20 cellular contexts compared by ENCODE assay signal in the genomic region with DNA sequence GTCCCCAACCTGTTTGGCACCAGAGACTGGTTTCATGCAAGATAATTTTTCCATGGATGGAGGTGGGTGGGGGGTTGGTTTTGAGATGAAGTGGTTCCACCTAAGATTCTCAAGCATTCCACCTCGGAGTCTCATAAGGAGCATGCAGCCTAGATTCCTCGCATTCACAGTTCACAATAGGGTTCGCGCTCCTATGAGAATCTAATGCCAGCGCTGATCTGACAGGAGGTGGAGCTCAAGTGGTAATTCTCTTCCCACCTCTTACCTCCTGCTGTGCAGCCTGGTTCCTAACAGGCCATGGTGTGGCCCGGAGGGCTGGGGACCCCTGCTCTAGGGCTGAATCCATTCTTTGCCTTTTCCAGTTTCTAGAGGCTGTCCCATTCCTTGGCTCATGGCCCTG. TPM values are rescaled to one million over a fixed set of nuclear protein-coding genes. Genes with fewer than 3 reads are reported as not detected.
DNase-seq lines count a peak whose midpoint lies in the region; ATAC-seq and TF ChIP-seq lines count a peak whose summit lies in the region.
"Had no signal": no experiment of that assay in that cellular context is flagged by ENCODE, and none has a peak within 500 bp of the region (broad histone marks: within the 10 kb centered on the region; RNA-seq: fewer than 3 reads in every experiment).

No MANE protein-coding gene starts in this region.

- H3K9ac ChIP-seq in endodermal cell (ENCODE audit: extremely low read depth, low read length, poor library complexity, severe bottlenecking) = no peak overlapping the region
- H3K9ac ChIP-seq: BLaER1 treated with 17β-estradiol and CSF1 and Interleukin-3, amounts not matched to agents 10 nM and 100 nM had no signal

- ATAC-seq in GM23338 = no peak
- ATAC-seq in activated T-helper 17 cell treated with anti-CD3 and anti-CD28 coated beads, Interleukin-2, amount 50 U/mL, for 72 hours (replicated peaks) = no peak
- ATAC-seq: A549, HCT116 had no signal

- no peaks in the 10 kb centered on the region for H3F3A ChIP-seq in GM23338 (replicated peaks; ENCODE audit: low read depth)

- H3K4me2 ChIP-seq in GM23338 = no peak overlapping the region
- H3K4me2 ChIP-seq: A549; BLaER1 treated with 17β-estradiol and CSF1 and Interleukin-3, amounts not matched to agents 10 nM and 100 nM had no signal

- WGBS in endodermal cell (ENCODE audit: insufficient coverage in 1 of 2, insufficient read length in 1 of 2), 2 experiments = 83 to 87% methylated on average over 1 to 6 of the region's 6 CpGs

- no peak overlapping the region; the same call in 1 of the 2 replicates for H2AFZ ChIP-seq in GM23338

- H3K4me1 Mint-ChIP-seq in GM23338 (peaks cover 30% of the 10 kb centered on the region), endodermal cell (peaks cover 38% of the 10 kb centered on the region), mesothelial cell of epicardium (peaks cover 43% of the 10 kb centered on the region)
- H3K4me1 Mint-ChIP-seq in activated T-helper 17 cell treated with anti-CD3 and anti-CD28 coated beads, Interleukin-2, amount 50 U/mL, for 72 hours = no peaks in the 10 kb centered on the region
- H3K4me1 Mint-ChIP-seq: CD4-positive, alpha-beta memory T cell had no signal

- no peaks in the 10 kb centered on the region for H3K36me3 ChIP-seq in GM23338 (ENCODE audit: insufficient read depth)
- H3K36me3 ChIP-seq in endodermal cell (ENCODE audit: control insufficient read depth, insufficient read depth, low read length) = no peaks in the 10 kb centered on the region
- H3K36me3 ChIP-seq in SJCRH30 = no peaks in the 10 kb centered on the region
- H3K36me3 ChIP-seq: BE2C; BLaER1 treated with 17β-estradiol and CSF1 and Interleukin-3, amounts not matched to agents 10 nM and 100 nM had no signal

- H3K4me1 ChIP-seq in GM23338 (ENCODE audit: insufficient read depth) (peaks cover 28% of the 10 kb centered on the region), endodermal cell (ENCODE audit: control insufficient read depth, insufficient read depth, low read length) (peaks cover 4% of the 10 kb centered on the region), SJCRH30 (no peaks in the 10 kb centered on the region)
- H3K4me1 ChIP-seq: BE2C; BLaER1 treated with 17β-estradiol and CSF1 and Interleukin-3, amounts not matched to agents 10 nM and 100 nM had no signal

- DNase-seq in GM23338 (ENCODE audit: low spot score) (peak; percentile 57), endodermal cell (peak; percentile 70), mesothelial cell of epicardium (ENCODE audit: low spot score in 2 of 2, unreplicated experiment in 2 of 2) (no peak), SW480 (ENCODE audit: low spot score) (no peak), SJCRH30 (no peak)
- DNase-seq: 8988T; ACHN; AML-193; BE2C; Calu3; CD4-positive, alpha-beta memory T cell; COR-L47; DMS53; DMS79 treated with DMSO at 0.1 percent for 48 hours; H9 had no signal

- peaks cover 4% of the 10 kb centered on the region for H3K27me3 Mint-ChIP-seq in GM23338 (ENCODE audit: insufficient read depth, low read depth, poor library complexity)
- H3K27me3 Mint-ChIP-seq in endodermal cell (ENCODE audit: insufficient read depth) = no peaks in the 10 kb centered on the region
- no peaks in the 10 kb centered on the region for H3K27me3 Mint-ChIP-seq in mesothelial cell of epicardium (ENCODE audit: low read depth)
- peaks cover 7% of the 10 kb centered on the region for H3K27me3 Mint-ChIP-seq in activated T-helper 17 cell treated with anti-CD3 and anti-CD28 coated beads, Interleukin-2, amount 50 U/mL, for 72 hours

- H3K9me3 Mint-ChIP-seq in GM23338 = no peaks in the 10 kb centered on the region
- no peaks in the 10 kb centered on the region for H3K9me3 Mint-ChIP-seq in endodermal cell
- peaks cover 4% of the 10 kb centered on the region for H3K9me3 Mint-ChIP-seq in mesothelial cell of epicardium
- H3K9me3 Mint-ChIP-seq in activated T-helper 17 cell treated with anti-CD3 and anti-CD28 coated beads, Interleukin-2, amount 50 U/mL, for 72 hours = no peaks in the 10 kb centered on the region
- H3K9me3 Mint-ChIP-seq: CD4-positive, alpha-beta memory T cell had no signal

- TF ChIP-seq CTCF in C4-2B (conservative IDR thresholded peaks at IDR 0.05) (no peak), GM23338 (conservative IDR thresholded peaks at IDR 0.05; ENCODE audit: low read depth in 2 of 2) (no peak), endodermal cell (conservative IDR thresholded peaks at IDR 0.05) (no peak), mesothelial cell of epicardium (IDR thresholded peaks at IDR 0.05; ENCODE audit: unreplicated experiment) (no peak)

- no peak overlapping the region for H3K27ac Mint-ChIP-seq in GM23338
- no peak overlapping the region for H3K27ac Mint-ChIP-seq in endodermal cell
- H3K27ac Mint-ChIP-seq in mesothelial cell of epicardium = peak overlapping the region; percentile 99
- H3K27ac Mint-ChIP-seq in activated T-helper 17 cell treated with anti-CD3 and anti-CD28 coated beads, Interleukin-2, amount 50 U/mL, for 72 hours = no peak overlapping the region
- H3K27ac Mint-ChIP-seq: H9 had no signal

- no peaks in the 10 kb centered on the region for H3K27me3 ChIP-seq in GM23338 (ENCODE audit: insufficient read depth)
- H3K27me3 ChIP-seq in endodermal cell (ENCODE audit: control insufficient read depth, insufficient read depth, low read length, poor library complexity, severe bottlenecking) = no peaks in the 10 kb centered on the region
- H3K27me3 ChIP-seq in SJCRH30 = no peaks in the 10 kb centered on the region
- H3K27me3 ChIP-seq: BE2C; BLaER1 treated with 17β-estradiol and CSF1 and Interleukin-3, amounts not matched to agents 10 nM and 100 nM had no signal

- no peak overlapping the region for H3K4me3 Mint-ChIP-seq in GM23338
- H3K4me3 Mint-ChIP-seq in endodermal cell = peak overlapping the region; percentile 44
- no peak overlapping the region for H3K4me3 Mint-ChIP-seq in mesothelial cell of epicardium
- H3K4me3 Mint-ChIP-seq in activated T-helper 17 cell treated with anti-CD3 and anti-CD28 coated beads, Interleukin-2, amount 50 U/mL, for 72 hours = no peak overlapping the region
- H3K4me3 Mint-ChIP-seq: CD4-positive, alpha-beta memory T cell; H9 had no signal

- H3K27ac ChIP-seq in C4-2B (peak overlapping the region; percentile 25; the same call in 1 of the 2 replicates), GM23338 (ENCODE audit: low read depth) (no peak overlapping the region), endodermal cell (ENCODE audit: low read depth, low read length) (no peak overlapping the region), SJCRH30 (no peak overlapping the region)
- H3K27ac ChIP-seq: BLaER1 treated with 17β-estradiol and CSF1 and Interleukin-3, amounts not matched to agents 10 nM and 100 nM had no signal

- H3K9me3 ChIP-seq in endodermal cell (ENCODE audit: control insufficient read depth, low read length) = no peaks in the 10 kb centered on the region
- no peaks in the 10 kb centered on the region for H3K9me3 ChIP-seq in SJCRH30 (replicated peaks)
- H3K9me3 ChIP-seq: A549; BE2C; BLaER1 treated with 17β-estradiol and CSF1 and Interleukin-3, amounts not matched to agents 10 nM and 100 nM had no signal

- no peak overlapping the region for H3K4me3 ChIP-seq in GM23338
- no peak overlapping the region for H3K4me3 ChIP-seq in endodermal cell (ENCODE audit: low read length)
- no peak overlapping the region for H3K4me3 ChIP-seq in SJCRH30
- H3K4me3 ChIP-seq: A549; BLaER1 treated with 17β-estradiol and CSF1 and Interleukin-3, amounts not matched to agents 10 nM and 100 nM had no signal

- H3K9me2 ChIP-seq in GM23338 (ENCODE audit: insufficient read depth) = no peaks in the 10 kb centered on the region

- H3K79me2 ChIP-seq in GM23338 (replicated peaks; ENCODE audit: insufficient read depth) = no peaks in the 10 kb centered on the region

- H3K36me3 Mint-ChIP-seq in GM23338 (ENCODE audit: low read depth) = peaks cover 3% of the 10 kb centered on the region; the same call in 2 of the 3 replicates
- H3K36me3 Mint-ChIP-seq in endodermal cell (ENCODE audit: low read depth) = no peaks in the 10 kb centered on the region
- peaks cover 2% of the 10 kb centered on the region for H3K36me3 Mint-ChIP-seq in mesothelial cell of epicardium
- H3K36me3 Mint-ChIP-seq in activated T-helper 17 cell treated with anti-CD3 and anti-CD28 coated beads, Interleukin-2, amount 50 U/mL, for 72 hours (ENCODE audit: low read depth) = no peaks in the 10 kb centered on the region
- H3K36me3 Mint-ChIP-seq: CD4-positive, alpha-beta memory T cell had no signal

- no peaks in the 10 kb centered on the region for H4K20me1 ChIP-seq in GM23338 (replicated peaks; ENCODE audit: insufficient read depth)
- H4K20me1 ChIP-seq: BLaER1 treated with 17β-estradiol and CSF1 and Interleukin-3, amounts not matched to agents 10 nM and 100 nM had no signal

TF ChIP-seq in GM23338, 12 proteins besides CTCF, POLR2A, EP300 and RAD21 (continues in another document):
- no peak for TF ChIP-seq POLR2AphosphoS5 (IDR thresholded peaks at IDR 0.05; ENCODE audit: low read depth)

RNA-seq across cellular contexts. Expression of a gene that starts 19.1 kb away (rescaled TPM):
- total RNA-seq in GM23338 (2014; rRNA removed; shearing (Covaris generic)) = 166 and 168 TPM in 2 replicates
- polyA plus RNA-seq in GM23338 (2016; fragmentation: Nextera tagmentation; extraction: Ambion mirVana) = 148 and 165 TPM in 2 replicates
- total RNA-seq in endodermal cell (100 to 1,000 TPM in 1 of 2 donors, 10 to 100 TPM in 1; 78.3 to 145 TPM), mesothelial cell of epicardium (41.9 to 42.4 TPM (median 42.3 TPM) in 3 replicates)
- 182 TPM for polyA plus RNA-seq in endodermal cell (2013, experiment 1 of 2)
- polyA plus RNA-seq in endodermal cell (2013, experiment 2 of 2) = 182 TPM
- 178 and 209 TPM in 2 replicates for total RNA-seq in SJCRH30 (2014; rRNA removed; shearing (Covaris generic))
- total RNA-seq in activated T-helper 17 cell treated with anti-CD3 and anti-CD28 coated beads, Interleukin-2, amount 50 U/mL, for 72 hours = 100 to 1,000 TPM; 104 to 110 TPM

Comparison
In these comparisons a context has a peak if more than half of its experiments do, and no peak if none do; other contexts are left out.
1. DNase-seq: peak in GM23338 (single experiment) and endodermal cell (single experiment); none in mesothelial cell of epicardium (0 of 2), SW480 (single experiment) and SJCRH30 (0 of 2).